8 cellular contexts compared by ENCODE assay signal in genomic region chr16:68538880-68539701, GRCh38. TPM values are rescaled to one million over a fixed set of nuclear protein-coding genes. Genes with fewer than 3 reads are reported as not detected.
DNase-seq lines count a peak whose midpoint lies in the region; ATAC-seq and TF ChIP-seq lines count a peak whose summit lies in the region.

Gene ZFP90 (plus strand): TSS chr16:68539291. CDS start chr16:68539793, 502 bp downstream.

- peak within 1 kb of the TSS; percentile 78 for H3K4me3 ChIP-seq in fibroblast of pulmonary artery (replicated peaks; ENCODE audit: low read depth, low read length)

- H3K4me3 Mint-ChIP-seq in activated T-helper 17 cell treated with anti-CD3 and anti-CD28 coated beads, Interleukin-2, amount 50 U/mL, for 72 hours = peak within 1 kb of the TSS; percentile 91
- H3K4me3 Mint-ChIP-seq in nephron = peak within 1 kb of the TSS; percentile 89 to 98 (median 94)

- peaks cover 52% of the 10 kb centered on the region for H3K36me3 Mint-ChIP-seq in activated T-helper 17 cell treated with anti-CD3 and anti-CD28 coated beads, Interleukin-2, amount 50 U/mL, for 72 hours (ENCODE audit: low read depth)
- H3K36me3 Mint-ChIP-seq in nephron (ENCODE audit: low read depth) = peaks cover 65% of the 10 kb centered on the region

- DNase-seq in DMS79 (lab: John Stamatoyannopoulos, UW) (peak; percentile 78), RPMI7951 (ENCODE audit: low read depth) (peak; percentile 84), fibroblast of pulmonary artery (ENCODE audit: low read depth) (peak; percentile 88)
- DNase-seq in stimulated activated naive CD8-positive, alpha-beta T cell treated with anti-CD3 and anti-CD28 coated beads, Interleukin-15, Interleukin-2, amounts not matched to agents 100 U/mL and 50 U/mL, for 24 hours = peak; percentile 90

- peaks cover 23% of the 10 kb centered on the region for H3K9me3 ChIP-seq in KOPT-K1 (ENCODE audit: insufficient read depth, low read length, poor library complexity, severe bottlenecking)

- peaks cover 49% of the 10 kb centered on the region for H3K36me3 ChIP-seq in KOPT-K1 (ENCODE audit: insufficient read depth, low read length)

- H3K4me1 Mint-ChIP-seq in activated T-helper 17 cell treated with anti-CD3 and anti-CD28 coated beads, Interleukin-2, amount 50 U/mL, for 72 hours = peaks cover 6% of the 10 kb centered on the region
- H3K4me1 Mint-ChIP-seq in nephron = peaks cover 11% of the 10 kb centered on the region

- H3K27ac ChIP-seq in KOPT-K1 (ENCODE audit: low read depth, low read length, poor library complexity, severe bottlenecking) = peak within 1 kb of the TSS; percentile 58

- no peaks in the 10 kb centered on the region for H3K27me3 Mint-ChIP-seq in activated T-helper 17 cell treated with anti-CD3 and anti-CD28 coated beads, Interleukin-2, amount 50 U/mL, for 72 hours
- no peaks in the 10 kb centered on the region for H3K27me3 Mint-ChIP-seq in nephron (ENCODE audit: low read depth)

- TF ChIP-seq CTCF in fibroblast of pulmonary artery (IDR thresholded peaks at IDR 0.05; ENCODE audit: low read length, missing control alignments) = no peak
- TF ChIP-seq CTCF in nephron (IDR thresholded peaks at IDR 0.05; ENCODE audit: unreplicated experiment in 3 of 3) = no peak

- peak; percentile 83 for ATAC-seq in GM21786 (IDR thresholded peaks at IDR 0.05; ENCODE audit: unreplicated experiment)
- peak; percentile 96 for ATAC-seq in activated T-helper 17 cell treated with anti-CD3 and anti-CD28 coated beads, Interleukin-2, amount 50 U/mL, for 72 hours (replicated peaks)
- peak; percentile 99 for ATAC-seq in stimulated activated naive CD8-positive, alpha-beta T cell treated with anti-CD3 and anti-CD28 coated beads, Interleukin-15, Interleukin-2, amounts not matched to agents 100 U/mL and 50 U/mL, for 24 hours

- no peaks in the 10 kb centered on the region for H3K9me3 Mint-ChIP-seq in activated T-helper 17 cell treated with anti-CD3 and anti-CD28 coated beads, Interleukin-2, amount 50 U/mL, for 72 hours
- H3K9me3 Mint-ChIP-seq in nephron = peaks cover 25% of the 10 kb centered on the region

- peak within 1 kb of the TSS; percentile 93 for H3K27ac Mint-ChIP-seq in activated T-helper 17 cell treated with anti-CD3 and anti-CD28 coated beads, Interleukin-2, amount 50 U/mL, for 72 hours
- H3K27ac Mint-ChIP-seq in nephron = peak within 1 kb of the TSS; percentile 81 to 96 (median 89)

RNA-seq across cellular contexts. Expression of gene ZFP90, which starts in this region (rescaled TPM):
- total RNA-seq in RPMI7951 (2014; rRNA removed; shearing (Covaris generic)) = 16.3 and 18.4 TPM in 2 replicates
- total RNA-seq in activated T-helper 17 cell treated with anti-CD3 and anti-CD28 coated beads, Interleukin-2, amount 50 U/mL, for 72 hours = 10 to 100 TPM; 26.5 to 30.5 TPM

Comparison
In these comparisons a context has a peak if more than half of its experiments do, and no peak if none do; other contexts are left out.
1. Peak in every context shown above with its lines: DNase-seq, ATAC-seq, H3K4me3 ChIP-seq and H3K27ac ChIP-seq.